17 cellular contexts compared by ENCODE assay signal in genomic region chr2:239722760-239723448, GRCh38.
"Had no signal": no experiment of that assay in that cellular context is flagged by ENCODE, and none has a peak within 500 bp of the region (broad histone marks: within the 10 kb centered on the region; RNA-seq: fewer than 3 reads in every experiment).

No MANE protein-coding gene starts in this region.

- H3K27ac Mint-ChIP-seq: activated T-helper 17 cell treated with anti-CD3 and anti-CD28 coated beads, Interleukin-2, amount 50 U/mL, for 72 hours; T-helper 17 cell had no signal

- H3K4me1 Mint-ChIP-seq: activated T-helper 17 cell treated with anti-CD3 and anti-CD28 coated beads, Interleukin-2, amount 50 U/mL, for 72 hours; WTC11 had no signal

- H3K9me3 Mint-ChIP-seq: activated T-helper 17 cell treated with anti-CD3 and anti-CD28 coated beads, Interleukin-2, amount 50 U/mL, for 72 hours; nephron progenitor cell had no signal

- FAIRE-seq: endometrium had no signal

- ATAC-seq: activated T-helper 17 cell treated with anti-CD3 and anti-CD28 coated beads, Interleukin-2, amount 50 U/mL, for 72 hours; esophagus mucosa; foreskin keratinocyte; left lung; T-helper 17 cell; WTC11 had no signal

- H3K27ac ChIP-seq: foreskin keratinocyte, left lung, ovary, transverse colon had no signal

- DNase-seq: activated CD4-positive, alpha-beta T cell treated with anti-CD3 and anti-CD28 coated beads, Interleukin-2, amount 50 U/mL, for 1 hour; activated naive CD4-positive, alpha-beta T cell treated with anti-CD3 and anti-CD28 coated beads, Interleukin-2, amount 50 U/mL, for 16 hours; amniotic stem cell; foreskin keratinocyte; mesendoderm; nephron progenitor cell; SIG-M5; T-helper 17 cell; transverse colon had no signal

- H3K36me3 ChIP-seq: left lung, ovary, transverse colon had no signal

- H3K4me3 ChIP-seq: dorsolateral prefrontal cortex, left lung, ovary, transverse colon had no signal

- H3K27me3 Mint-ChIP-seq: activated T-helper 17 cell treated with anti-CD3 and anti-CD28 coated beads, Interleukin-2, amount 50 U/mL, for 72 hours; T-helper 17 cell had no signal

- H3K27me3 ChIP-seq: dorsolateral prefrontal cortex, left lung, ovary, transverse colon had no signal

- H3K9me3 ChIP-seq: left lung, ovary, transverse colon had no signal

- H3K4me3 Mint-ChIP-seq: activated T-helper 17 cell treated with anti-CD3 and anti-CD28 coated beads, Interleukin-2, amount 50 U/mL, for 72 hours; nephron progenitor cell; T-helper 17 cell; WTC11 had no signal

- H3K36me3 Mint-ChIP-seq: brain, WTC11 had no signal

- H3K4me1 ChIP-seq: foreskin keratinocyte, left lung, transverse colon had no signal
